ENCODE assay signal across 24 cellular contexts in the genomic region with DNA sequence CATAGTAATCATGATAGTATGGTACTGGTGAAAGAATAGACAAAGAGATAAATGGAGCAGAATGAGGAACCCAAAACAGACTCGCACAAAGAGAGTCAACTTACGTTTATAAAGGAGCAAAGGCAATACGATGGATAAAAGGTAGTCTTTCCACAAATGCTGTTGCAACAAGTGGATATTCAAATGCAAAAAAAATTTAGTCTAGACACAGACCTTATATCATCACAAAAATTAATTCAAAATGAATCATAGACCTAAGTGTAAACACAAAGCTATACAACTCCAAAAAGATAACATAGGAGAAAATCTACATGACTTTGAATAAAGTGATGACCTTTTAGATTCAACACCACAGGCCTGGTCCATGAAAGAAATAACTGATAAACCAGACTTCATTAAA.
"Had no signal": no experiment of that assay in that cellular context is flagged by ENCODE, and none has a peak within 500 bp of the region (broad histone marks: within the 10 kb centered on the region; RNA-seq: fewer than 3 reads in every experiment).

No MANE protein-coding gene starts in this region.

- H3K36me3 ChIP-seq: pancreas, suprapubic skin, thyroid gland had no signal

- H3K79me2 ChIP-seq: hepatocyte had no signal

- H3K4me3 Mint-ChIP-seq: neural crest cell; stimulated activated effector memory CD8-positive, alpha-beta T cell treated with anti-CD3 and anti-CD28 coated beads, Interleukin-12 subunit alpha, Interleukin-12 subunit beta, amount 100 ng/mL, for 72 hours; type B pancreatic cell had no signal

- H3K9me3 Mint-ChIP-seq: stimulated activated effector memory CD8-positive, alpha-beta T cell treated with anti-CD3 and anti-CD28 coated beads, Interleukin-12 subunit alpha, Interleukin-12 subunit beta, amount 100 ng/mL, for 72 hours had no signal

- H3K27ac ChIP-seq: dorsolateral prefrontal cortex, hepatocyte, pancreas, suprapubic skin had no signal

- H3K4me2 ChIP-seq: hepatocyte had no signal

- H3K27ac Mint-ChIP-seq: progenitor cell of endocrine pancreas; stimulated activated effector memory CD8-positive, alpha-beta T cell treated with anti-CD3 and anti-CD28 coated beads, Interleukin-12 subunit alpha, Interleukin-12 subunit beta, amount 100 ng/mL, for 72 hours; type B pancreatic cell had no signal

- H3K4me1 ChIP-seq: pancreas, suprapubic skin had no signal

- H3K9me3 ChIP-seq: pancreas, suprapubic skin, thyroid gland had no signal

- DNase-seq: cortex of kidney; dorsolateral prefrontal cortex; effector CD8-positive, alpha-beta T cell; foreskin melanocyte; head of caudate nucleus; left cardiac atrium; left ventricle myocardium superior; mesenchymal stem cell; midbrain; pancreas; right cardiac atrium; small intestine; stimulated activated CD4-positive, alpha-beta T cell treated with anti-CD3 and anti-CD28 coated beads, Interleukin-12 subunit alpha, Interleukin-12 subunit beta, amount 100 ng/mL, for 4 hours; stimulated activated CD4-positive, alpha-beta T cell treated with anti-CD3 and anti-CD28 coated beads, Interleukin-4, amount 100 ng/mL, for 1 hour; stimulated activated CD8-positive, alpha-beta memory T cell treated with anti-CD3 and anti-CD28 coated beads, Interleukin-4, amount 100 ng/mL, for 48 hours; stimulated activated naive CD8-positive, alpha-beta T cell treated with anti-CD3 and anti-CD28 coated beads, Interleukin-15, Interleukin-2, amounts not matched to agents 100 U/mL and 50 U/mL, for 24 hours; thyroid gland had no signal

- H3K4me3 ChIP-seq: dorsolateral prefrontal cortex, hepatocyte, lung, pancreas, suprapubic skin, thyroid gland had no signal

- H3K36me3 Mint-ChIP-seq: stimulated activated effector memory CD8-positive, alpha-beta T cell treated with anti-CD3 and anti-CD28 coated beads, Interleukin-12 subunit alpha, Interleukin-12 subunit beta, amount 100 ng/mL, for 72 hours had no signal

- H3K27me3 Mint-ChIP-seq: progenitor cell of endocrine pancreas, type B pancreatic cell had no signal

- H3K27me3 ChIP-seq: dorsolateral prefrontal cortex, hepatocyte, pancreas, suprapubic skin, thyroid gland had no signal

- H2AFZ ChIP-seq: hepatocyte had no signal
